26 cellular contexts compared by ENCODE assay signal in the genomic region with DNA sequence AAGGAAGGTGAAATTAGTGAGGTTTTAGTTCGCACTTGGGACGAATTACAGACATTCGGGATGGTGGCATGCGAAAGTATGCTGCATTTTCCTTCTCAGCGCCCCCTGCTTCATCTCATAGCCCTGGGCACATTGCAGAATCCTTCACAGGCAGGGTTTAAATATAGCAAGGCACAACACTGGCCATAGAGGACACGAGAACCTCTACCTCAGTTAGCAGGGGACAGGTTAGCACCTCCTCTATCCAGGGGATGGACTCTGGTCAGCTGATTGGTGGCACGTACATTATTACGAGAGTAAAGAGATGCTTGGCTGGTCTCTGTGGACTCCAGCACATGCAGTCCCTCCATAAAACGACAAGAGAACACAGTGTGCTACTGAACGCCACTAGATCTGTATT. TPM values are rescaled to one million over a fixed set of nuclear protein-coding genes. Genes with fewer than 3 reads are reported as not detected.
DNase-seq lines count a peak whose midpoint lies in the region; ATAC-seq and TF ChIP-seq lines count a peak whose summit lies in the region.
"Had no signal": no experiment of that assay in that cellular context is flagged by ENCODE, and none has a peak within 500 bp of the region (broad histone marks: within the 10 kb centered on the region; RNA-seq: fewer than 3 reads in every experiment).

No MANE protein-coding gene starts in this region.

- H3K9ac ChIP-seq in iPS-20b (ENCODE audit: low read depth, low read length): peak overlapping the region; percentile 42
- H3K9ac ChIP-seq: parathyroid adenoma had no signal

- POLR2A ChIA-PET in activated CD4-positive, alpha-beta T cell treated with anti-CD3 and anti-CD28 coated beads, Interleukin-2, amount 10 ng/mL, durations not matched to agents 7 days and 5 days (lab: Charles Lee): no interaction called here

- H3K4me1 ChIP-seq in iPS-20b (ENCODE audit: insufficient read depth, low read length) (peaks cover 27% of the 10 kb centered on the region; the same call in 1 of the 2 replicates), aorta (ENCODE audit: control insufficient read depth in 1 of 2, insufficient read depth in 2 of 2, low read length in 2 of 2) (no peaks in the 10 kb centered on the region), esophagus squamous epithelium (peaks cover 0 to 11% (median 0%) of the 10 kb centered on the region in 3 donors)
- H3K4me1 ChIP-seq: foreskin keratinocyte, left lung, parathyroid adenoma had no signal

- ATAC-seq in Right ventricle myocardium superior (ENCODE audit: poor library complexity) (peak; percentile 84), left cardiac atrium (no peak), aorta (ENCODE audit: low FRiP score) (peak; percentile 22), HG02571 (IDR thresholded peaks at IDR 0.05; ENCODE audit: unreplicated experiment) (no peak)
- ATAC-seq: activated T-cell treated with anti-CD3 and anti-CD28 coated beads, Interleukin-2, amount 50 U/mL, for 4 hours; foreskin keratinocyte; GM12878; left lung had no signal

- no peak for TF ChIP-seq CTCF in esophagus squamous epithelium (IDR thresholded peaks at IDR 0.05)

- H3K4me3 Mint-ChIP-seq in activated CD4-positive, alpha-beta T cell treated with anti-CD3 and anti-CD28 coated beads, Interleukin-2, amount 10 ng/mL, durations not matched to agents 7 days and 5 days: no peak overlapping the region
- H3K4me3 Mint-ChIP-seq: activated T-cell treated with anti-CD3 and anti-CD28 coated beads, Interleukin-2, amount 50 U/mL, for 4 hours; CD4-positive, alpha-beta T cell; nephron; T-helper 2 cell treated with Interferon-gamma antibody and Interleukin-4, amounts not matched to agents 5 μg/mL and 100 μg/mL, for 36 hours had no signal

- H3K27me3 ChIP-seq in iPS-20b (ENCODE audit: insufficient read depth, low read length): no peaks in the 10 kb centered on the region
- no peaks in the 10 kb centered on the region for H3K27me3 ChIP-seq in aorta (ENCODE audit: control insufficient read depth in 1 of 2, insufficient read depth in 2 of 2, low read length in 1 of 2)
- H3K27me3 ChIP-seq in esophagus squamous epithelium: no peaks in the 10 kb centered on the region
- H3K27me3 ChIP-seq: foreskin keratinocyte, hepatocyte, left lung had no signal

- no peak overlapping the region for H3K27ac Mint-ChIP-seq in activated CD4-positive, alpha-beta T cell treated with anti-CD3 and anti-CD28 coated beads, Interleukin-2, amount 10 ng/mL, durations not matched to agents 7 days and 5 days
- H3K27ac Mint-ChIP-seq: CD4-positive, alpha-beta T cell; T-helper 2 cell treated with Interferon-gamma antibody and Interleukin-4, amounts not matched to agents 5 μg/mL and 100 μg/mL, for 36 hours had no signal

- CTCF ChIA-PET in activated CD4-positive, alpha-beta T cell treated with anti-CD3 and anti-CD28 coated beads, Interleukin-2, amount 10 ng/mL, durations not matched to agents 7 days and 5 days (lab: Charles Lee): no interaction called here

- DNase-seq in Right ventricle myocardium superior (no peak), left cardiac atrium (no peak), pons (ENCODE audit: low spot score) (peak; percentile 33), aorta (no peak), esophagus squamous epithelium (lab: John Stamatoyannopoulos, UW) (no peak)
- no peak for DNase-seq in activated CD4-positive, alpha-beta T cell treated with anti-CD3 and anti-CD28 coated beads, Interleukin-2, amount 10 ng/mL, durations not matched to agents 7 days and 5 days
- DNase-seq: activated CD4-positive, alpha-beta T cell treated with anti-CD3 and anti-CD28 coated beads for 48 hours; activated T-cell treated with anti-CD3 and anti-CD28 coated beads, Interleukin-2, amount 50 U/mL, for 4 hours; CD4-positive, alpha-beta T cell; effector CD8-positive, alpha-beta T cell; foreskin keratinocyte; left lung; NCI-H1048; NCI-H1694 treated with DMSO at 0.1 percent for 48 hours; NCI-H2171 treated with DMSO at 0.1 percent for 48 hours; NCI-H510A treated with DMSO at 0.1 percent for 48 hours; SHP77 treated with DMSO at 0.1 percent for 48 hours; stimulated activated CD4-positive, alpha-beta T cell treated with anti-CD3 and anti-CD28 coated beads, Interleukin-15, amount 100 ng/mL, for 24 hours; stimulated activated naive CD4-positive, alpha-beta T cell treated with Interleukin-2 at 50 U/mL for 16 hours had no signal

- H3K4me3 ChIP-seq in iPS-20b (ENCODE audit: low read length): 0 out of 2 replicates have a peak overlapping the region, but pooled peaks have one; percentile 11
- H3K4me3 ChIP-seq in aorta (ENCODE audit: low read length in 2 of 2): no peak overlapping the region
- no peak overlapping the region for H3K4me3 ChIP-seq in esophagus squamous epithelium
- H3K4me3 ChIP-seq: GM12878, hepatocyte, left lung had no signal

- 63 to 65% methylated on average over 10 of the region's 10 CpGs for WGBS in aorta, 2 donors
- 89 to 91% methylated on average over 10 of the region's 10 CpGs for WGBS in esophagus squamous epithelium, 2 donors

- no peaks in the 10 kb centered on the region for H3K36me3 ChIP-seq in iPS-20b (ENCODE audit: insufficient read depth, low read depth, low read length)
- H3K36me3 ChIP-seq in aorta (ENCODE audit: control insufficient read depth in 1 of 2, insufficient read depth in 2 of 2, low read length in 1 of 2): no peaks in the 10 kb centered on the region
- no peaks in the 10 kb centered on the region for H3K36me3 ChIP-seq in esophagus squamous epithelium
- H3K36me3 ChIP-seq: left lung had no signal

- H3K27me3 Mint-ChIP-seq in activated CD4-positive, alpha-beta T cell treated with anti-CD3 and anti-CD28 coated beads, Interleukin-2, amount 10 ng/mL, durations not matched to agents 7 days and 5 days: no peaks in the 10 kb centered on the region
- H3K27me3 Mint-ChIP-seq: CD4-positive, alpha-beta T cell had no signal

- no peak for TF ChIP-seq POLR2A in esophagus squamous epithelium (IDR thresholded peaks at IDR 0.05)

- no peaks in the 10 kb centered on the region for H3K36me3 Mint-ChIP-seq in activated CD4-positive, alpha-beta T cell treated with anti-CD3 and anti-CD28 coated beads, Interleukin-2, amount 10 ng/mL, durations not matched to agents 7 days and 5 days (ENCODE audit: low read depth)

- no peak overlapping the region for H3K27ac ChIP-seq in iPS-20b (ENCODE audit: low read length)
- H3K27ac ChIP-seq in aorta (ENCODE audit: low read depth in 1 of 2, low read length in 2 of 2): no peak overlapping the region
- H3K27ac ChIP-seq in esophagus squamous epithelium: no peak overlapping the region
- H3K27ac ChIP-seq: foreskin keratinocyte, hepatocyte, left lung, parathyroid adenoma had no signal

- intact Hi-C loops in Right ventricle myocardium superior (cut with DNase I) (no loop called here), left cardiac atrium (cut with DNase I) (no loop called here), aorta (cut with DNase I) (no loop called here), esophagus squamous epithelium (cut with DNase I) (no loop called here)

- peaks cover 9% of the 10 kb centered on the region for H3K4me1 Mint-ChIP-seq in activated CD4-positive, alpha-beta T cell treated with anti-CD3 and anti-CD28 coated beads, Interleukin-2, amount 10 ng/mL, durations not matched to agents 7 days and 5 days

- H3K9me3 Mint-ChIP-seq in activated CD4-positive, alpha-beta T cell treated with anti-CD3 and anti-CD28 coated beads, Interleukin-2, amount 10 ng/mL, durations not matched to agents 7 days and 5 days: no peaks in the 10 kb centered on the region
- H3K9me3 Mint-ChIP-seq: activated T-cell treated with anti-CD3 and anti-CD28 coated beads, Interleukin-2, amount 50 U/mL, for 4 hours; CD4-positive, alpha-beta T cell; nephron; T-helper 2 cell treated with Interferon-gamma antibody and Interleukin-4, amounts not matched to agents 5 μg/mL and 100 μg/mL, for 36 hours had no signal

- H3K9me3 ChIP-seq in iPS-20b (ENCODE audit: insufficient read depth, low read depth, low read length) (no peaks in the 10 kb centered on the region), aorta (ENCODE audit: control insufficient read depth, low read length) (no peaks in the 10 kb centered on the region), esophagus squamous epithelium (no peaks in the 10 kb centered on the region)
- H3K9me3 ChIP-seq: left lung had no signal

RNA-seq across cellular contexts. Expression of gene MAP2K6, which starts 47.5 kb away (rescaled TPM):
- total RNA-seq in Right ventricle myocardium superior (2.8 TPM), left cardiac atrium (1 to 10 TPM; 3.2 to 7.4 TPM), aorta (1 to 10 TPM; 3.4 to 6.4 TPM), esophagus squamous epithelium (10 to 100 TPM in 1 of 4 donors, 1 to 10 TPM in 3; 1.5 to 15.0 (median 2.5) TPM)
- polyA plus RNA-seq in aorta: 1 to 10 TPM in 1 of 2 donors, under 1 TPM in 1; 0.75 to 4.3 TPM
- total RNA-seq in activated CD4-positive, alpha-beta T cell treated with anti-CD3 and anti-CD28 coated beads, Interleukin-2, amount 10 ng/mL, durations not matched to agents 7 days and 5 days: 10 to 100 TPM; 11.0 to 11.6 TPM

Comparison
In these comparisons a context has a peak if more than half of its experiments do, and no peak if none do; other contexts are left out.
1. ATAC-seq: peak in Right ventricle myocardium superior (single experiment) and aorta (single experiment); none in left cardiac atrium (0 of 2) and HG02571 (single experiment).